ENCODE assay signal across 1 cellular context in genomic region chr18:8416212-8417019, GRCh38.
TF ChIP-seq lines count a peak whose summit lies in the region.

No MANE protein-coding gene starts in this region.

TF ChIP-seq in HepG2, 621 proteins besides CTCF, POLR2A, EP300 and RAD21 (continued from another document):
- TF ChIP-seq, protein P1, sequence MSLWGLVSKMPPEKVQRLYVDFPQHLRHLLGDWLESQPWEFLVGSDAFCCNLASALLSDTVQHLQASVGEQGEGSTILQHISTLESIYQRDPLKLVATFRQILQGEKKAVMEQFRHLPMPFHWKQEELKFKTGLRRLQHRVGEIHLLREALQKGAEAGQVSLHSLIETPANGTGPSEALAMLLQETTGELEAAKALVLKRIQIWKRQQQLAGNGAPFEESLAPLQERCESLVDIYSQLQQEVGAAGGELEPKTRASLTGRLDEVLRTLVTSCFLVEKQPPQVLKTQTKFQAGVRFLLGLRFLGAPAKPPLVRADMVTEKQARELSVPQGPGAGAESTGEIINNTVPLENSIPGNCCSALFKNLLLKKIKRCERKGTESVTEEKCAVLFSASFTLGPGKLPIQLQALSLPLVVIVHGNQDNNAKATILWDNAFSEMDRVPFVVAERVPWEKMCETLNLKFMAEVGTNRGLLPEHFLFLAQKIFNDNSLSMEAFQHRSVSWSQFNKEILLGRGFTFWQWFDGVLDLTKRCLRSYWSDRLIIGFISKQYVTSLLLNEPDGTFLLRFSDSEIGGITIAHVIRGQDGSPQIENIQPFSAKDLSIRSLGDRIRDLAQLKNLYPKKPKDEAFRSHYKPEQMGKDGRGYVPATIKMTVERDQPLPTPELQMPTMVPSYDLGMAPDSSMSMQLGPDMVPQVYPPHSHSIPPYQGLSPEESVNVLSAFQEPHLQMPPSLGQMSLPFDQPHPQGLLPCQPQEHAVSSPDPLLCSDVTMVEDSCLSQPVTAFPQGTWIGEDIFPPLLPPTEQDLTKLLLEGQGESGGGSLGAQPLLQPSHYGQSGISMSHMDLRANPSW (CRISPR knock-in tag; IDR thresholded peaks at IDR 0.05; ENCODE audit: borderline replicate concordance): no peak
